ENCODE assay signal across 9 cellular contexts in genomic region chr1:226633541-226634155, GRCh38.
A peak's percentile ranks its signal among the peaks of the same experiment; 100 is the strongest.
DNase-seq lines count a peak whose midpoint lies in the region; ATAC-seq and TF ChIP-seq lines count a peak whose summit lies in the region.
"Had no signal": no experiment of that assay in that cellular context is flagged by ENCODE, and none has a peak within 500 bp of the region (broad histone marks: within the 10 kb centered on the region; RNA-seq: fewer than 3 reads in every experiment).

No MANE protein-coding gene starts in this region.

- no peaks in the 10 kb centered on the region for H3K9me3 Mint-ChIP-seq in CD8-positive, alpha-beta memory T cell
- no peaks in the 10 kb centered on the region for H3K9me3 Mint-ChIP-seq in activated B cell treated with CpG ODN at 0.5 μM for 24 hours
- no peaks in the 10 kb centered on the region for H3K9me3 Mint-ChIP-seq in natural killer cell treated with Interleukin-12 subunit alpha and Interleukin-12 subunit beta and Interleukin-15 and Interleukin-18, amount 100 ng/mL, for 72 hours

- peaks cover 48% of the 10 kb centered on the region for H3K4me1 ChIP-seq in CD8-positive, alpha-beta memory T cell (ENCODE audit: insufficient read depth, low read length)

- H3K27ac ChIP-seq in CD8-positive, alpha-beta memory T cell (ENCODE audit: low read depth, low read length): no peak overlapping the region
- H3K27ac ChIP-seq: epithelial cell of prostate had no signal

- H3K4me3 Mint-ChIP-seq in CD8-positive, alpha-beta memory T cell: peak overlapping the region in 1 of 7 donors; percentile 45
- H3K4me3 Mint-ChIP-seq in activated B cell treated with CpG ODN at 0.5 μM for 24 hours: peak overlapping the region; percentile 41
- no peak overlapping the region for H3K4me3 Mint-ChIP-seq in natural killer cell treated with Interleukin-12 subunit alpha and Interleukin-12 subunit beta and Interleukin-15 and Interleukin-18, amount 100 ng/mL, for 72 hours

- no peak for TF ChIP-seq CTCF in activated B cell treated with CpG ODN at 0.5 μM for 24 hours (IDR thresholded peaks at IDR 0.05)

- H3K36me3 ChIP-seq in CD8-positive, alpha-beta memory T cell (ENCODE audit: insufficient read depth, low read length): peaks cover 30% of the 10 kb centered on the region

- ATAC-seq in GM21619 (IDR thresholded peaks at IDR 0.05; ENCODE audit: unreplicated experiment) (peak; percentile 3), activated B cell treated with CpG ODN at 0.5 μM for 24 hours (ENCODE audit: low read depth) (peak; percentile 8), GM18502 (IDR thresholded peaks at IDR 0.05; ENCODE audit: poor library complexity, unreplicated experiment) (no peak)
- ATAC-seq in natural killer cell treated with Interleukin-12 subunit alpha and Interleukin-12 subunit beta and Interleukin-15 and Interleukin-18, amount 100 ng/mL, for 72 hours: peak in 1 of 2 donors; percentile 10

- intact Hi-C loops in activated B cell treated with CpG ODN at 0.5 μM for 24 hours (cut with micrococcal nuclease): loop anchor here (1.0 to 5.0 kb wide), 6 partner anchors 10 to 239 kb away; partner anchors contain the start of genes ITPKB and PSEN2

- no peaks in the 10 kb centered on the region for H3K27me3 ChIP-seq in CD8-positive, alpha-beta memory T cell (ENCODE audit: insufficient read depth, low read length, poor library complexity, severe bottlenecking)

- CTCF ChIA-PET in CD8-positive, alpha-beta memory T cell (lab: Charles Lee): interaction anchor here (0.7 to 5.5 kb wide), 27 partner anchors 9 to 306 kb away, joined by 3 to 49 read pairs (median 4); partner anchors contain the start of gene COQ8A
- CTCF ChIA-PET in activated B cell treated with CpG ODN at 0.5 μM for 24 hours (lab: Charles Lee): interaction anchor here (0.7 to 8.4 kb wide), 13 partner anchors 10 to 909 kb away, joined by 3 to 91 read pairs (median 4); no protein-coding TSS in a partner anchor

- H3K36me3 Mint-ChIP-seq in CD8-positive, alpha-beta memory T cell: peaks cover 4 to 87% (median 11%) of the 10 kb centered on the region in 3 donors
- peaks cover 72% of the 10 kb centered on the region for H3K36me3 Mint-ChIP-seq in activated B cell treated with CpG ODN at 0.5 μM for 24 hours (ENCODE audit: low read depth)
- H3K36me3 Mint-ChIP-seq in natural killer cell treated with Interleukin-12 subunit alpha and Interleukin-12 subunit beta and Interleukin-15 and Interleukin-18, amount 100 ng/mL, for 72 hours: no peaks in the 10 kb centered on the region

- no peaks in the 10 kb centered on the region for H3K9me3 ChIP-seq in CD8-positive, alpha-beta memory T cell (ENCODE audit: low read length)

- POLR2A ChIA-PET in CD8-positive, alpha-beta memory T cell (lab: Charles Lee): interaction anchor here (0.6 to 1.5 kb wide), 2 partner anchors 106 to 194 kb away, joined by 4 read pairs; partner anchors contain the start of gene ITPKB
- POLR2A ChIA-PET in activated B cell treated with CpG ODN at 0.5 μM for 24 hours (lab: Charles Lee): interaction anchor here (0.5 to 4.3 kb wide), 20 partner anchors 10 to 249 kb away, joined by 3 to 35 read pairs (median 6); partner anchors contain the start of gene ITPKB

- peaks cover 42 to 61% (median 50%) of the 10 kb centered on the region in 3 donors for H3K4me1 Mint-ChIP-seq in CD8-positive, alpha-beta memory T cell
- peaks cover 75% of the 10 kb centered on the region for H3K4me1 Mint-ChIP-seq in activated B cell treated with CpG ODN at 0.5 μM for 24 hours
- H3K4me1 Mint-ChIP-seq in natural killer cell treated with Interleukin-12 subunit alpha and Interleukin-12 subunit beta and Interleukin-15 and Interleukin-18, amount 100 ng/mL, for 72 hours (ENCODE audit: low read depth in 2 of 2): peaks cover 16 to 19% of the 10 kb centered on the region in 2 donors

- no peaks in the 10 kb centered on the region for H3K27me3 Mint-ChIP-seq in CD8-positive, alpha-beta memory T cell
- H3K27me3 Mint-ChIP-seq in activated B cell treated with CpG ODN at 0.5 μM for 24 hours: no peaks in the 10 kb centered on the region
- no peaks in the 10 kb centered on the region for H3K27me3 Mint-ChIP-seq in natural killer cell treated with Interleukin-12 subunit alpha and Interleukin-12 subunit beta and Interleukin-15 and Interleukin-18, amount 100 ng/mL, for 72 hours

- peak in 1 of 5 donors; percentile 33 for DNase-seq in CD8-positive, alpha-beta memory T cell
- DNase-seq in activated B cell treated with CpG ODN at 0.5 μM for 24 hours (no peak), NCI-H526 (lab: John Stamatoyannopoulos, UW) (no peak), SHP77 treated with DMSO at 0.1 percent for 48 hours (lab: John Stamatoyannopoulos, UW) (no peak)
- DNase-seq in natural killer cell treated with Interleukin-12 subunit alpha and Interleukin-12 subunit beta and Interleukin-15 and Interleukin-18, amount 100 ng/mL, for 72 hours (ENCODE audit: low spot score): peak; percentile 56
- no peak for DNase-seq in stimulated activated CD4-positive, alpha-beta T cell treated with anti-CD3 and anti-CD28 coated beads, Interleukin-15, amount 100 ng/mL, for 24 hours

- H3K4me3 ChIP-seq in CD8-positive, alpha-beta memory T cell (ENCODE audit: low read length): no peak overlapping the region

- H3K27ac Mint-ChIP-seq in CD8-positive, alpha-beta memory T cell: peak overlapping the region; percentile 11 to 95 (median 76)
- peak overlapping the region; percentile 89 for H3K27ac Mint-ChIP-seq in activated B cell treated with CpG ODN at 0.5 μM for 24 hours
- peak overlapping the region in 1 of 2 donors; percentile 39 for H3K27ac Mint-ChIP-seq in natural killer cell treated with Interleukin-12 subunit alpha and Interleukin-12 subunit beta and Interleukin-15 and Interleukin-18, amount 100 ng/mL, for 72 hours
